In the genomic region with DNA sequence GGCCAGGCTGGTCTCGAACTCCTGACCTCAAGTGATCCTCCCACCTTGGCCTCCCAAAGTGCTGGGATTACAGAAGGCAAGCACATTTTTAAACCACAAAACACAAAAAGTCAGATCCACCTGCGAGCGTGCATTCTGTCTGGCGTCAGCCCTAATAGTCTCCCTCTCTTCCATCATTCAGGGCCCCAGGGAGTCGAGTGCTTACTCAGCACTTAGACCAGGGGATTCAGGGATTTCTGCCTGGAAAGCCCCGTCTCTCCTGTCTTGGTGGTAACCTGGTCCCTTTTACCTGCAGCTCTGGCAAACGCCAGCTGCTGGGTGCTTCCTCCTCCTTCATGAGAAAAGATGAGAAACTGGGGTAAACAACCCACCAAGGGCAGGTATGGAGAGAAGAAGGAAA, we compare ENCODE assay signal across 19 cellular contexts.
A peak's percentile ranks its signal among the peaks of the same experiment; 100 is the strongest.
DNase-seq lines count a peak whose midpoint lies in the region; ATAC-seq, FAIRE-seq and TF ChIP-seq lines count a peak whose summit lies in the region.
"Had no signal": no experiment of that assay in that cellular context is flagged by ENCODE, and none has a peak within 500 bp of the region (broad histone marks: within the 10 kb centered on the region; RNA-seq: fewer than 3 reads in every experiment).

No MANE protein-coding gene starts in this region.

- H3K27ac Mint-ChIP-seq in Calu3 (ENCODE audit: unreplicated experiment): peak overlapping the region; percentile 34
- peak overlapping the region; percentile 65 for H3K27ac Mint-ChIP-seq in type B pancreatic cell
- H3K27ac Mint-ChIP-seq: CD4-positive, alpha-beta T cell; HFFc6 had no signal

- H3K4me3 Mint-ChIP-seq in Calu3 (ENCODE audit: low read depth, unreplicated experiment) (no peak overlapping the region), type B pancreatic cell (peak overlapping the region; percentile 16)
- H3K4me3 Mint-ChIP-seq: CD4-positive, alpha-beta T cell; HFFc6 had no signal

- H3K4me2 ChIP-seq in A549: no peak overlapping the region

- BruUV-seq in Calu3 (replicated peaks; lab: Mats Ljungman, UMichigan): no TSS peak

- no peak for FAIRE-seq in A549 (lab: Jason Lieb, UNC)
- FAIRE-seq: HTR-8/SVneo had no signal

- H3K9me3 Mint-ChIP-seq in Calu3 (ENCODE audit: low read depth, unreplicated experiment): no peaks in the 10 kb centered on the region
- H3K9me3 Mint-ChIP-seq in type B pancreatic cell: no peaks in the 10 kb centered on the region
- H3K9me3 Mint-ChIP-seq: CD4-positive, alpha-beta T cell; HFFc6 had no signal

- H3K36me3 Mint-ChIP-seq in Calu3 (ENCODE audit: insufficient read depth, unreplicated experiment): peaks cover 34% of the 10 kb centered on the region
- peaks cover 24% of the 10 kb centered on the region for H3K36me3 Mint-ChIP-seq in type B pancreatic cell

- no peak for TF ChIP-seq POLR2A in A549 (IDR thresholded peaks at IDR 0.05; ENCODE audit: low read length)

- 94% methylated on average over 7 of the region's 7 CpGs for WGBS in A549 (ENCODE audit: missing lambda C conversion rate)

- TF ChIP-seq RAD21 in A549 (conservative IDR thresholded peaks at IDR 0.05 in 1 of 2, IDR thresholded peaks at IDR 0.05 in 1 of 2): no peak

- TF ChIP-seq EP300 in A549 (IDR thresholded peaks at IDR 0.05): no peak

- H3K4me3 ChIP-seq in A549: no peak overlapping the region

- no peak for ATAC-seq in A549
- ATAC-seq in GM21367 (IDR thresholded peaks at IDR 0.05; ENCODE audit: unreplicated experiment): no peak
- ATAC-seq: HCT116 had no signal

- POLR2A ChIA-PET in A549 (lab: Yijun Ruan, JAX) (no interaction called here), RWPE1 (lab: Yijun Ruan, JAX; ENCODE audit: low non-redundant PET) (no interaction called here)

- intact Hi-C loops in Calu3 (cut with micrococcal nuclease; ENCODE audit: unreplicated experiment): loop anchor here (5.0 kb wide), 1 partner anchor 98 kb away; no protein-coding TSS in a partner anchor

- peaks cover 64% of the 10 kb centered on the region for H3K4me1 ChIP-seq in A549
- H3K4me1 ChIP-seq: Caco-2 had no signal

- peak overlapping the region in 1 of 2 experiments; percentile 39; a peak in 2 of 6 replicates for H3K27ac ChIP-seq in A549
- H3K27ac ChIP-seq in RWPE1: peak overlapping the region; percentile 78

- DNase-seq in A549 (ENCODE audit: low read depth in 1 of 2, low spot score in 1 of 2): no peak
- no peak for DNase-seq in Calu3
- no peak for DNase-seq in RWPE1 (ENCODE audit: low spot score)
- DNase-seq in type B pancreatic cell (ENCODE audit: extremely low spot score, unreplicated experiment): no peak
- no peak for DNase-seq in activated naive CD4-positive, alpha-beta T cell (lab: John Stamatoyannopoulos, UW)
- DNase-seq: ACHN; BE2C; C1 segment of cervical spinal cord; Caco-2; CD4-positive, alpha-beta T cell; DMS153; DMS79; GDM1; GOT3; H7; HFFc6 had no signal

- H3K4me1 Mint-ChIP-seq in Calu3 (ENCODE audit: low read depth, unreplicated experiment) (peaks cover 27% of the 10 kb centered on the region), type B pancreatic cell (ENCODE audit: unreplicated experiment) (peaks cover 63% of the 10 kb centered on the region)

- CTCF ChIA-PET in A549 (lab: Yijun Ruan, JAX) (interaction anchor here (1.6 to 11.4 kb wide), 4 partner anchors 21 to 626 kb away, joined by 5 to 578 read pairs (median 287); no protein-coding TSS in a partner anchor), Calu3 (lab: Charles Lee) (no interaction called here), RWPE1 (lab: Yijun Ruan, JAX) (no interaction called here)

- no peak for TF ChIP-seq CTCF in A549 (IDR thresholded peaks at IDR 0.05)
- TF ChIP-seq CTCF in Calu3 (IDR thresholded peaks at IDR 0.05; ENCODE audit: unreplicated experiment): no peak
- no peak for TF ChIP-seq CTCF in RWPE1 (conservative IDR thresholded peaks at IDR 0.05; ENCODE audit: low read depth)
- no peak for TF ChIP-seq CTCF in type B pancreatic cell (conservative IDR thresholded peaks at IDR 0.05)

- no peaks in the 10 kb centered on the region for H3K9me3 ChIP-seq in A549
- H3K9me3 ChIP-seq: BE2C, Caco-2 had no signal

- no peaks in the 10 kb centered on the region for H3K27me3 Mint-ChIP-seq in Calu3 (ENCODE audit: unreplicated experiment)
- H3K27me3 Mint-ChIP-seq in type B pancreatic cell: no peaks in the 10 kb centered on the region
- H3K27me3 Mint-ChIP-seq: CD4-positive, alpha-beta T cell had no signal

TF ChIP-seq in A549, 52 proteins besides CTCF, POLR2A, EP300 and RAD21:
- TF ChIP-seq MAFK (IDR thresholded peaks at IDR 0.05; ENCODE audit: partially characterized antibody) (peak; percentile 78), POLR2AphosphoS2 (conservative IDR thresholded peaks at IDR 0.05; ENCODE audit: low read length) (no peak), HOXA7 (CRISPR knock-in tag; IDR thresholded peaks at IDR 0.05) (no peak)
